Comparison of ENCODE assay signal across 1 cellular context in genomic region chr2:215418064-215418963, GRCh38.
A peak's percentile ranks its signal among the peaks of the same experiment; 100 is the strongest.
TF ChIP-seq lines count a peak whose summit lies in the region.

No MANE protein-coding gene starts in this region.

TF ChIP-seq in HepG2, 621 proteins besides CTCF, POLR2A, EP300 and RAD21 (continued from another document and continues in another):
- TF ChIP-seq, protein P1, sequence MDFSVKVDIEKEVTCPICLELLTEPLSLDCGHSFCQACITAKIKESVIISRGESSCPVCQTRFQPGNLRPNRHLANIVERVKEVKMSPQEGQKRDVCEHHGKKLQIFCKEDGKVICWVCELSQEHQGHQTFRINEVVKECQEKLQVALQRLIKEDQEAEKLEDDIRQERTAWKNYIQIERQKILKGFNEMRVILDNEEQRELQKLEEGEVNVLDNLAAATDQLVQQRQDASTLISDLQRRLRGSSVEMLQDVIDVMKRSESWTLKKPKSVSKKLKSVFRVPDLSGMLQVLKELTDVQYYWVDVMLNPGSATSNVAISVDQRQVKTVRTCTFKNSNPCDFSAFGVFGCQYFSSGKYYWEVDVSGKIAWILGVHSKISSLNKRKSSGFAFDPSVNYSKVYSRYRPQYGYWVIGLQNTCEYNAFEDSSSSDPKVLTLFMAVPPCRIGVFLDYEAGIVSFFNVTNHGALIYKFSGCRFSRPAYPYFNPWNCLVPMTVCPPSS (IDR thresholded peaks at IDR 0.05) = no peak
- TF ChIP-seq ZSCAN5A (CRISPR knock-in tag; IDR thresholded peaks at IDR 0.05; ENCODE audit: borderline replicate concordance) (no peak), RERE (CRISPR knock-in tag; IDR thresholded peaks at IDR 0.05; ENCODE audit: low read depth) (peak; percentile 77; the same call in 1 of the 2 replicates), HOXA3 (CRISPR knock-in tag; IDR thresholded peaks at IDR 0.05) (peak; percentile 61; the same call in 1 of the 2 replicates), AHDC1 (CRISPR knock-in tag; IDR thresholded peaks at IDR 0.05; ENCODE audit: borderline replicate concordance) (peak; percentile 8; the same call in 1 of the 2 replicates), TBX3 (IDR thresholded peaks at IDR 0.05; ENCODE audit: borderline replicate concordance) (peak; percentile 24; the same call in 1 of the 2 replicates), NKX3-1 (CRISPR knock-in tag; IDR thresholded peaks at IDR 0.05) (0 out of 2 replicates have a peak, but pooled peaks have one; percentile 61), SNAI1 (CRISPR knock-in tag; IDR thresholded peaks at IDR 0.05; ENCODE audit: borderline replicate concordance) (no peak), ZSCAN29 (CRISPR knock-in tag; conservative IDR thresholded peaks at IDR 0.05) (peak; percentile 60; the same call in 1 of the 2 replicates), CCDC6 (CRISPR knock-in tag; IDR thresholded peaks at IDR 0.05) (peak; percentile 45; the same call in 1 of the 2 replicates), ZNF773 (CRISPR knock-in tag; IDR thresholded peaks at IDR 0.05; ENCODE audit: borderline replicate concordance) (no peak), EHMT2 (IDR thresholded peaks at IDR 0.05; ENCODE audit: borderline replicate concordance, low read depth, low read length) (peak; percentile 53; the same call in 1 of the 2 replicates), ZKSCAN8 (CRISPR knock-in tag; IDR thresholded peaks at IDR 0.05; ENCODE audit: borderline replicate concordance) (peak; percentile 28; the same call in 1 of the 2 replicates), GMEB2 (CRISPR knock-in tag; IDR thresholded peaks at IDR 0.05; ENCODE audit: low read depth) (no peak), GATAD1 (CRISPR knock-in tag; IDR thresholded peaks at IDR 0.05) (peak; percentile 47; the same call in 1 of the 2 replicates), SOX13 (IDR thresholded peaks at IDR 0.05) (0 out of 2 replicates have a peak, but pooled peaks have one; percentile 21), SOX13 (CRISPR knock-in tag; conservative IDR thresholded peaks at IDR 0.05 in 1 of 2, IDR thresholded peaks at IDR 0.05 in 1 of 2) (peak in 1 of 2 experiments; percentile 77; a peak in 1 of 4 replicates), GATA4 (IDR thresholded peaks at IDR 0.05; ENCODE audit: borderline replicate concordance, low read depth) (peak; percentile 50; the same call in 1 of the 2 replicates), NCOA2 (CRISPR knock-in tag; IDR thresholded peaks at IDR 0.05) (peak; percentile 86), ZNF414 (CRISPR knock-in tag; IDR thresholded peaks at IDR 0.05) (0 out of 2 replicates have a peak, but pooled peaks have one; percentile 23)
- TF ChIP-seq, protein P2, sequence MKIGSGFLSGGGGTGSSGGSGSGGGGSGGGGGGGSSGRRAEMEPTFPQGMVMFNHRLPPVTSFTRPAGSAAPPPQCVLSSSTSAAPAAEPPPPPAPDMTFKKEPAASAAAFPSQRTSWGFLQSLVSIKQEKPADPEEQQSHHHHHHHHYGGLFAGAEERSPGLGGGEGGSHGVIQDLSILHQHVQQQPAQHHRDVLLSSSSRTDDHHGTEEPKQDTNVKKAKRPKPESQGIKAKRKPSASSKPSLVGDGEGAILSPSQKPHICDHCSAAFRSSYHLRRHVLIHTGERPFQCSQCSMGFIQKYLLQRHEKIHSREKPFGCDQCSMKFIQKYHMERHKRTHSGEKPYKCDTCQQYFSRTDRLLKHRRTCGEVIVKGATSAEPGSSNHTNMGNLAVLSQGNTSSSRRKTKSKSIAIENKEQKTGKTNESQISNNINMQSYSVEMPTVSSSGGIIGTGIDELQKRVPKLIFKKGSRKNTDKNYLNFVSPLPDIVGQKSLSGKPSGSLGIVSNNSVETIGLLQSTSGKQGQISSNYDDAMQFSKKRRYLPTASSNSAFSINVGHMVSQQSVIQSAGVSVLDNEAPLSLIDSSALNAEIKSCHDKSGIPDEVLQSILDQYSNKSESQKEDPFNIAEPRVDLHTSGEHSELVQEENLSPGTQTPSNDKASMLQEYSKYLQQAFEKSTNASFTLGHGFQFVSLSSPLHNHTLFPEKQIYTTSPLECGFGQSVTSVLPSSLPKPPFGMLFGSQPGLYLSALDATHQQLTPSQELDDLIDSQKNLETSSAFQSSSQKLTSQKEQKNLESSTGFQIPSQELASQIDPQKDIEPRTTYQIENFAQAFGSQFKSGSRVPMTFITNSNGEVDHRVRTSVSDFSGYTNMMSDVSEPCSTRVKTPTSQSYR (CRISPR knock-in tag; IDR thresholded peaks at IDR 0.05; ENCODE audit: borderline replicate concordance) = peak; percentile 14; the same call in 1 of the 2 replicates
- TF ChIP-seq, protein P3, sequence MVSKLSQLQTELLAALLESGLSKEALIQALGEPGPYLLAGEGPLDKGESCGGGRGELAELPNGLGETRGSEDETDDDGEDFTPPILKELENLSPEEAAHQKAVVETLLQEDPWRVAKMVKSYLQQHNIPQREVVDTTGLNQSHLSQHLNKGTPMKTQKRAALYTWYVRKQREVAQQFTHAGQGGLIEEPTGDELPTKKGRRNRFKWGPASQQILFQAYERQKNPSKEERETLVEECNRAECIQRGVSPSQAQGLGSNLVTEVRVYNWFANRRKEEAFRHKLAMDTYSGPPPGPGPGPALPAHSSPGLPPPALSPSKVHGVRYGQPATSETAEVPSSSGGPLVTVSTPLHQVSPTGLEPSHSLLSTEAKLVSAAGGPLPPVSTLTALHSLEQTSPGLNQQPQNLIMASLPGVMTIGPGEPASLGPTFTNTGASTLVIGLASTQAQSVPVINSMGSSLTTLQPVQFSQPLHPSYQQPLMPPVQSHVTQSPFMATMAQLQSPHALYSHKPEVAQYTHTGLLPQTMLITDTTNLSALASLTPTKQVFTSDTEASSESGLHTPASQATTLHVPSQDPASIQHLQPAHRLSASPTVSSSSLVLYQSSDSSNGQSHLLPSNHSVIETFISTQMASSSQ (IDR thresholded peaks at IDR 0.05; ENCODE audit: low read depth) = peak; percentile 65; the same call in 1 of the 2 replicates
- TF ChIP-seq, protein P3 (CRISPR knock-in tag; IDR thresholded peaks at IDR 0.05; ENCODE audit: borderline replicate concordance) = peak; percentile 59; the same call in 1 of the 2 replicates
- TF ChIP-seq, protein P4, sequence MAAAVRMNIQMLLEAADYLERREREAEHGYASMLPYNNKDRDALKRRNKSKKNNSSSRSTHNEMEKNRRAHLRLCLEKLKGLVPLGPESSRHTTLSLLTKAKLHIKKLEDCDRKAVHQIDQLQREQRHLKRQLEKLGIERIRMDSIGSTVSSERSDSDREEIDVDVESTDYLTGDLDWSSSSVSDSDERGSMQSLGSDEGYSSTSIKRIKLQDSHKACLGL (CRISPR knock-in tag; IDR thresholded peaks at IDR 0.05) = no peak
